20 cellular contexts compared by ENCODE assay signal in the genomic region with DNA sequence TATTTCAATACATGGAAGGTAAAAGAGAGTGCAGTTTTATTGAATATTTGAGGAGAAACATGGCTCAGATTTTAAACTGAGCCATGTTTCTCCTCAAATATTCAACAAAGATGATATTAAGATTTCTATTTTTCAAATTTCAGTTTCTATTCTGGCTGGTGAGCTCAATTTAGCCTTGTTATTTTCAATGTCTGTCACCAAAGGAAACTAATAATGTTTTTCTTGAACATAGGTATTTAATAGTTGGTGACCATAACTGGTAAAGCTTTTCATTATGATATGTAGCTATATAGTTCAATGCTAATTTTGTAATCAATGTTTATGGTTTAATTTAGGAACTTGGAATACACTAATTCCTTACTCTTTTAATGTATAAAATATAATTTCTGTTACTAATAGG.
"Had no signal": no experiment of that assay in that cellular context is flagged by ENCODE, and none has a peak within 500 bp of the region (broad histone marks: within the 10 kb centered on the region; RNA-seq: fewer than 3 reads in every experiment).

No MANE protein-coding gene starts in this region.

- DNase-seq: activated CD4-positive, alpha-beta memory T cell treated with anti-CD3 and anti-CD28 coated beads, Interleukin-2, amount 10 ng/mL, durations not matched to agents 7 days and 5 days; activated CD4-positive, alpha-beta T cell treated with anti-CD3 and anti-CD28 coated beads for 4 hours; activated naive CD4-positive, alpha-beta T cell treated with Interleukin-2 at 50 U/mL for 16 hours; activated T-cell treated with anti-CD3 and anti-CD28 coated beads, Interleukin-2, amount 50 U/mL, for 1 hour; aorta; brain microvascular endothelial cell; central memory CD4-positive, alpha-beta T cell; dorsolateral prefrontal cortex; occipital lobe; stimulated activated CD4-positive, alpha-beta T cell treated with anti-CD3 and anti-CD28 coated beads, Interleukin-2, amount 100 ng/mL, for 24 hours; stimulated activated naive CD8-positive, alpha-beta T cell treated with anti-CD3 and anti-CD28 coated beads, Interleukin-15, Interleukin-2, amounts not matched to agents 100 U/mL and 50 U/mL, for 24 hours; substantia nigra; tibial artery had no signal

- H3K27ac Mint-ChIP-seq: activated CD4-positive, alpha-beta memory T cell treated with anti-CD3 and anti-CD28 coated beads, Interleukin-2, amount 10 ng/mL, durations not matched to agents 7 days and 5 days; activated T-helper 2 cell treated with anti-CD3 and anti-CD28 coated beads, Interferon-gamma antibody, Interleukin-2, Interleukin-4, amounts not matched to agents 10 μg/mL and 5 μg/mL and 100 μg/mL, durations not matched to agents 14 hours and 24 hours and 36 hours; memory B cell had no signal

- H3K4me3 ChIP-seq: dorsolateral prefrontal cortex, hepatocyte, prostate gland, right atrium auricular region, tibial artery had no signal

- H2AFZ ChIP-seq: hepatocyte had no signal

- H3K4me1 ChIP-seq: prostate gland, tibial artery had no signal

- H3K4me3 Mint-ChIP-seq: memory B cell had no signal

- H3K27ac ChIP-seq: brain microvascular endothelial cell, dorsolateral prefrontal cortex, hepatocyte, prostate gland, right atrium auricular region, tibial artery had no signal

- H3K36me3 Mint-ChIP-seq: memory B cell, WTC11 had no signal

- H3K9me3 Mint-ChIP-seq: activated CD4-positive, alpha-beta memory T cell treated with anti-CD3 and anti-CD28 coated beads, Interleukin-2, amount 10 ng/mL, durations not matched to agents 7 days and 5 days; activated T-helper 2 cell treated with anti-CD3 and anti-CD28 coated beads, Interferon-gamma antibody, Interleukin-2, Interleukin-4, amounts not matched to agents 10 μg/mL and 5 μg/mL and 100 μg/mL, durations not matched to agents 14 hours and 24 hours and 36 hours; memory B cell; WTC11 had no signal

- FAIRE-seq: TTC549 had no signal

- H3K4me1 Mint-ChIP-seq: activated CD4-positive, alpha-beta memory T cell treated with anti-CD3 and anti-CD28 coated beads, Interleukin-2, amount 10 ng/mL, durations not matched to agents 7 days and 5 days; memory B cell; WTC11 had no signal

- H3K27me3 ChIP-seq: brain microvascular endothelial cell, dorsolateral prefrontal cortex, hepatocyte, right atrium auricular region, tibial artery had no signal

- H3K9me3 ChIP-seq: prostate gland, right atrium auricular region, tibial artery had no signal

- ATAC-seq: stimulated activated naive CD8-positive, alpha-beta T cell treated with anti-CD3 and anti-CD28 coated beads, Interleukin-15, Interleukin-2, amounts not matched to agents 100 U/mL and 50 U/mL, for 24 hours had no signal

- H3K79me2 ChIP-seq: hepatocyte had no signal

- H3K36me3 ChIP-seq: brain microvascular endothelial cell, prostate gland, right atrium auricular region, tibial artery had no signal

- H3K27me3 Mint-ChIP-seq: activated CD4-positive, alpha-beta memory T cell treated with anti-CD3 and anti-CD28 coated beads, Interleukin-2, amount 10 ng/mL, durations not matched to agents 7 days and 5 days; memory B cell had no signal
